ENCODE assay signal across 1 cellular context in the genomic region with DNA sequence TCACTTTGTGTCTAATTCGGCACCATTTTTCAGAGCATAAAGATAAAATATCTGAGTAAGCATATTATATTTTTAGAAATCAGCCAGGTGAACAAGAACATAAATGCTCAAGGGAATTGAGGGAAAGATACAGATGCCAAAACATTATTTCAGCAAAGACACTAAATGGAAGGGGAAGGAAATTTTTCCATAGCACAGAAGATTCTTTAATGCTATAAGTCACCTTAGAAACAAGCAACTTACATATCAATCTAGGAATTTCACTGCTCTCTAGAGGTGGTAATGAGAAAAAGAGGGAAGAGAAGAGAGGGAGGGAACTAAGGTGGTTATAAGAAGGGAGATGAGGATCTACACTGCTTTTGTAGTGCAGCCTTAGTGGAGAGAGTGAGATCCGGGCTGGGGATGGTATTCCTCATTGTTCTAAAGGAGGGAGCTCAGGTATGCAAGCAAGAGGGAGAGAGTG.
TF ChIP-seq lines count a peak whose summit lies in the region.

No MANE protein-coding gene starts in this region.

TF ChIP-seq in K562, 482 proteins besides CTCF, POLR2A, EP300 and RAD21 (continued from another document):
- TF ChIP-seq AFF1 (IDR thresholded peaks at IDR 0.05; ENCODE audit: low read depth in 1 of 2, partially characterized antibody in 2 of 2): no peak
- no peak for TF ChIP-seq RNF219 (CRISPR knock-in tag; IDR thresholded peaks at IDR 0.05)
- TF ChIP-seq EP400 (IDR thresholded peaks at IDR 0.05): no peak
- TF ChIP-seq HMGN3 (IDR thresholded peaks at IDR 0.05; ENCODE audit: borderline replicate concordance, extremely low read depth, insufficient read length, low read depth, low read length): no peak
- no peak for TF ChIP-seq PREB (CRISPR knock-in tag; IDR thresholded peaks at IDR 0.05)
TF ChIP-seq in K562: peak in this region for 2.
